ENCODE assay signal across 2 cellular contexts in genomic region chr3:129016725-129017530, GRCh38.
TF ChIP-seq lines count a peak whose summit lies in the region.

No MANE protein-coding gene starts in this region.

TF ChIP-seq in liver, 16 proteins besides CTCF, POLR2A, EP300 and RAD21:
- TF ChIP-seq RXRA (IDR thresholded peaks at IDR 0.05) (no peak), ATF3 (IDR thresholded peaks at IDR 0.05) (no peak), JUND (IDR thresholded peaks at IDR 0.05) (no peak), TAF1 (conservative IDR thresholded peaks at IDR 0.05) (no peak), FOXA2 (IDR thresholded peaks at IDR 0.05) (no peak), GABPA (IDR thresholded peaks at IDR 0.05 in 1 of 2, conservative IDR thresholded peaks at IDR 0.05 in 1 of 2) (no peak), REST (IDR thresholded peaks at IDR 0.05) (no peak), YY1 (IDR thresholded peaks at IDR 0.05) (no peak), HNF4G (IDR thresholded peaks at IDR 0.05) (no peak), SP1 (IDR thresholded peaks at IDR 0.05) (no peak), EGR1 (IDR thresholded peaks at IDR 0.05; ENCODE audit: low read depth in 2 of 2) (no peak), HNF4A (conservative IDR thresholded peaks at IDR 0.05) (no peak), NR2F2 (IDR thresholded peaks at IDR 0.05) (no peak), FOXA1 (IDR thresholded peaks at IDR 0.05) (no peak), ZBTB33 (IDR thresholded peaks at IDR 0.05) (no peak), MAX (IDR thresholded peaks at IDR 0.05) (no peak)

TF ChIP-seq in HepG2, 621 proteins besides CTCF, POLR2A, EP300 and RAD21:
- TF ChIP-seq SOX6 (IDR thresholded peaks at IDR 0.05) (no peak), SOX6 (CRISPR knock-in tag; IDR thresholded peaks at IDR 0.05) (no peak), POLR2AphosphoS2 (IDR thresholded peaks at IDR 0.05; ENCODE audit: low read depth, low read length) (no peak)
